ENCODE assay signal across 26 cellular contexts in genomic region chr5:106525438-106525837, GRCh38.
"Had no signal": no experiment of that assay in that cellular context is flagged by ENCODE, and none has a peak within 500 bp of the region (broad histone marks: within the 10 kb centered on the region; RNA-seq: fewer than 3 reads in every experiment).

No MANE protein-coding gene starts in this region.

- H3K27me3 ChIP-seq: stomach, suprapubic skin, testis, thyroid gland, tibial artery, tibial nerve, transverse colon, upper lobe of left lung, upper lobe of right lung, uterus, vagina had no signal

- H3K27ac ChIP-seq: stomach, suprapubic skin, testis, thoracic aorta, thyroid gland, tibial artery, tibial nerve, transverse colon, upper lobe of left lung, upper lobe of right lung, uterus, vagina had no signal

- H3K36me3 ChIP-seq: stomach, suprapubic skin, thoracic aorta, thyroid gland, tibial artery, tibial nerve, transverse colon, upper lobe of left lung, upper lobe of right lung, uterus, vagina had no signal

- DNase-seq: stimulated activated CD4-positive, alpha-beta T cell treated with anti-CD3 and anti-CD28 coated beads, Interleukin-2, amount 100 ng/mL, for 48 hours; stimulated activated CD4-positive, alpha-beta T cell treated with anti-CD3 and anti-CD28 coated beads, Interleukin-4, amount 100 ng/mL, for 1 hour; stimulated activated CD4-positive, alpha-beta T cell treated with anti-CD3 and anti-CD28 coated beads, Interleukin-4, amount 100 ng/mL, for 24 hours; stimulated activated CD4-positive, alpha-beta T cell treated with anti-CD3 and anti-CD28 coated beads, Interleukin-4, amount 100 ng/mL, for 4 hours; stimulated activated CD8-positive, alpha-beta memory T cell treated with anti-CD3 and anti-CD28 coated beads, Interleukin-4, amount 100 ng/mL, for 48 hours; stimulated activated naive B cell treated with anti-CD40 and anti-IgM and Interleukin-4, amounts not matched to agents 10 μg/mL and 1 μg/mL and 100 μg/mL, for 72 hours; stimulated activated naive CD4-positive, alpha-beta T cell; stimulated activated naive CD4-positive, alpha-beta T cell treated with Interleukin-2 at 50 U/mL for 16 hours; stimulated activated naive CD8-positive, alpha-beta T cell treated with anti-CD3 and anti-CD28 coated beads, Interleukin-15, amount 100 ng/mL, for 72 hours; stimulated activated naive CD8-positive, alpha-beta T cell treated with anti-CD3 and anti-CD28 coated beads, Interleukin-15, Interleukin-2, amounts not matched to agents 100 U/mL and 50 U/mL, for 24 hours; stomach; substantia nigra; testis; thyroid gland; tibial artery; transverse colon; trophoblast cell; upper lobe of left lung; upper lobe of right lung; uterus had no signal

- H3K4me1 ChIP-seq: stomach, suprapubic skin, testis, tibial artery, tibial nerve, upper lobe of left lung, upper lobe of right lung, uterus, vagina had no signal

- H3K4me3 ChIP-seq: stomach, suprapubic skin, testis, thoracic aorta, thyroid gland, tibial artery, tibial nerve, transverse colon, upper lobe of left lung, upper lobe of right lung, uterus, vagina had no signal

- H3K9me3 ChIP-seq: stomach, suprapubic skin, testis, thoracic aorta, thyroid gland, tibial artery, tibial nerve, transverse colon, upper lobe of left lung, upper lobe of right lung, uterus, vagina had no signal

- ATAC-seq: stimulated activated effector memory CD8-positive, alpha-beta T cell treated with anti-CD3 and anti-CD28 coated beads, Interleukin-12 subunit alpha, Interleukin-12 subunit beta, amount 100 ng/mL, for 72 hours; stimulated activated memory B cell treated with anti-CD40 and anti-IgM and Interleukin-4, amounts not matched to agents 10 μg/mL and 1 μg/mL and 100 μg/mL, for 72 hours; stimulated activated naive B cell treated with anti-CD40 and anti-IgM and Interleukin-4, amounts not matched to agents 10 μg/mL and 1 μg/mL and 100 μg/mL, for 72 hours; stimulated activated naive CD8-positive, alpha-beta T cell treated with anti-CD3 and anti-CD28 coated beads, Interleukin-15, amount 100 ng/mL, for 72 hours; stimulated activated naive CD8-positive, alpha-beta T cell treated with anti-CD3 and anti-CD28 coated beads, Interleukin-15, Interleukin-2, amounts not matched to agents 100 U/mL and 50 U/mL, for 24 hours; upper lobe of right lung had no signal
